8 cellular contexts compared by ENCODE assay signal in the genomic region with DNA sequence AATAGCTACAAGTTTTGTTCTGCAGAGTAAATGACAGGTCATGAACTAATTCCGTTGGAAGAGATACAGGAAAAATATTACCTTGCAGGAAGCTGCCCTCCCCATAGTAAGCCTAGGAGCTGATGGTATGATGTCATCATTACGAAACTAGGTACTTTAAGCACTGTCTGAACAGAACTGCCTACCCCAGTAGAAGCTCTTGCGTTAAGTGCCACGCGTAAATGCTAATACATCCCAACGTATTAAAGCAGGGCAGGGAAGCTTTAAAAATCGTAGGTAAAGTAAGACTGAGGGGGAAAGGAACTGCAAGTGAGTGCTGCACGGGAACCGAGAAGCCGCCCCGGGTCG. TPM values are rescaled to one million over a fixed set of nuclear protein-coding genes. Genes with fewer than 3 reads are reported as not detected.
DNase-seq lines count a peak whose midpoint lies in the region; ATAC-seq and TF ChIP-seq lines count a peak whose summit lies in the region.

No MANE protein-coding gene starts in this region.

- H3K27me3 Mint-ChIP-seq in activated T-cell treated with anti-CD3 and anti-CD28 coated beads, Interleukin-2, amount 50 U/mL, for 72 hours (ENCODE audit: low read depth), result peaks cover 32% of the 10 kb centered on the region
- H3K27me3 Mint-ChIP-seq in osteocyte (ENCODE audit: unreplicated experiment), result peaks cover 20% of the 10 kb centered on the region

- peak overlapping the region; percentile 69 for H3K27ac ChIP-seq in WERI-Rb-1

- TF ChIP-seq CTCF in WERI-Rb-1 (IDR thresholded peaks at IDR 0.05; ENCODE audit: low read depth, low read length) (no peak), osteocyte (IDR thresholded peaks at IDR 0.05) (no peak)

- peaks cover 5% of the 10 kb centered on the region; the same call in 1 of the 2 replicates for H3K36me3 ChIP-seq in WERI-Rb-1

- H3K9me3 ChIP-seq in WERI-Rb-1 (ENCODE audit: severe bottlenecking), result no peaks in the 10 kb centered on the region

- no peak for ATAC-seq in activated T-cell treated with anti-CD3 and anti-CD28 coated beads, Interleukin-2, amount 50 U/mL, for 72 hours (replicated peaks in 1 of 2)
- peak; percentile 44 for ATAC-seq in HG02763 (IDR thresholded peaks at IDR 0.05; ENCODE audit: unreplicated experiment)

- H3K4me3 ChIP-seq in WERI-Rb-1 (ENCODE audit: low read depth, low read length), result peak overlapping the region; percentile 93

- DNase-seq in activated T-cell treated with anti-CD3 and anti-CD28 coated beads, Interleukin-2, amount 50 U/mL, for 72 hours, result no peak
- DNase-seq in activated T-cell treated with anti-CD3 and anti-CD28 coated beads for 4 hours (no peak), NCI-H146 (lab: John Stamatoyannopoulos, UW) (peak; percentile 59), WERI-Rb-1 (no peak), foreskin melanocyte (peak; percentile 21), osteocyte (ENCODE audit: extremely low spot score, unreplicated experiment) (no peak), UCSD-AML1 (lab: John Stamatoyannopoulos, UW; ENCODE audit: unreplicated experiment) (no peak)

- peak overlapping the region; percentile 75 to 86 for H3K4me3 Mint-ChIP-seq in activated T-cell treated with anti-CD3 and anti-CD28 coated beads, Interleukin-2, amount 50 U/mL, for 72 hours
- peak overlapping the region; percentile 88 for H3K4me3 Mint-ChIP-seq in osteocyte (ENCODE audit: unreplicated experiment)

- H3K27ac Mint-ChIP-seq in activated T-cell treated with anti-CD3 and anti-CD28 coated beads, Interleukin-2, amount 50 U/mL, for 72 hours, result no peak overlapping the region
- H3K27ac Mint-ChIP-seq in osteocyte (ENCODE audit: unreplicated experiment), result peak overlapping the region; percentile 86

- no peaks in the 10 kb centered on the region for H3K4me1 Mint-ChIP-seq in activated T-cell treated with anti-CD3 and anti-CD28 coated beads, Interleukin-2, amount 50 U/mL, for 72 hours (ENCODE audit: low read depth)
- peaks cover 13% of the 10 kb centered on the region for H3K4me1 Mint-ChIP-seq in osteocyte (ENCODE audit: unreplicated experiment)

- H3K9me3 Mint-ChIP-seq in activated T-cell treated with anti-CD3 and anti-CD28 coated beads, Interleukin-2, amount 50 U/mL, for 72 hours, result no peaks in the 10 kb centered on the region
- H3K9me3 Mint-ChIP-seq in osteocyte (ENCODE audit: unreplicated experiment), result no peaks in the 10 kb centered on the region

- H3K27me3 ChIP-seq in WERI-Rb-1 (ENCODE audit: insufficient read depth, low read depth, severe bottlenecking), result no peaks in the 10 kb centered on the region

- H3K36me3 Mint-ChIP-seq in activated T-cell treated with anti-CD3 and anti-CD28 coated beads, Interleukin-2, amount 50 U/mL, for 72 hours (ENCODE audit: insufficient read depth in 2 of 2), result peaks cover 2 to 6% of the 10 kb centered on the region in 2 donors
- H3K36me3 Mint-ChIP-seq in osteocyte (ENCODE audit: unreplicated experiment), result no peaks in the 10 kb centered on the region

RNA-seq across cellular contexts. Expression of a gene that starts 0.6 kb away (rescaled TPM):
- total RNA-seq in activated T-cell treated with anti-CD3 and anti-CD28 coated beads, Interleukin-2, amount 50 U/mL, for 72 hours, result under 1 TPM; 0.14 to 0.65 TPM
- total RNA-seq in osteocyte, result 33.6 and 34.1 TPM in 2 replicates

RNA-seq across cellular contexts. Expression of a gene that starts 37.3 kb away (rescaled TPM):
- total RNA-seq in activated T-cell treated with anti-CD3 and anti-CD28 coated beads, Interleukin-2, amount 50 U/mL, for 72 hours, result not detected
- total RNA-seq in osteocyte, result not detected in 2 replicates

Comparison
In these comparisons a context has a peak if more than half of its experiments do, and no peak if none do; other contexts are left out.
1. DNase-seq: peak in NCI-H146 (single experiment) and foreskin melanocyte (single experiment); none in activated T-cell treated with anti-CD3 and anti-CD28 coated beads, Interleukin-2, amount 50 U/mL, for 72 hours (0 of 2), activated T-cell treated with anti-CD3 and anti-CD28 coated beads for 4 hours (single experiment), WERI-Rb-1 (single experiment), osteocyte (single experiment) and UCSD-AML1 (single experiment).
2. RNA of a gene that starts 0.6 kb away (total RNA-seq): 33.6 to 34.1 TPM in osteocyte; 0.14 to 0.65 TPM in activated T-cell treated with anti-CD3 and anti-CD28 coated beads, Interleukin-2, amount 50 U/mL, for 72 hours; every median in the first group is over 10 times any median in the second.